2 cellular contexts compared by ENCODE assay signal in the genomic region with DNA sequence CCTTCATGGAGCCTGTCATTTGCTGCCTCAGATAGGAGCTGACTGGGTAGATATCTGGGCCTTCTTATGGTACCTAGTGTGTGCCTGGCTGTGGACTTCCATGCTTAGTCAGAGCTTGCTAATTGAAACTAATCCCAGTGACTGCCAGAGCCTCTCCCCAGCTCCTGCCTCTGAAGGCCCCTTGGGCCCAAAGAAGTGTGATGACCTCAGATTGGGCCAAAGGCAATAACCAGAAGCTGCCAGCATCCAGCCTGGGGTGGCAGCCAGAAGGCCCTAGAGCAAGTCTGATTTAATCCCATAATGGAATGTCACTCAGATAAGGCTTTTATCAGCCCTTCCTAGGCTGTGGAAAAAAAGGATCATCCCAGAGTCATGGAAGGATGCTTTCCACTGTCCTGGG.
TF ChIP-seq lines count a peak whose summit lies in the region.

No MANE protein-coding gene starts in this region.

TF ChIP-seq in A549, 52 proteins besides CTCF, POLR2A, EP300 and RAD21:
- TF ChIP-seq, protein P1, sequence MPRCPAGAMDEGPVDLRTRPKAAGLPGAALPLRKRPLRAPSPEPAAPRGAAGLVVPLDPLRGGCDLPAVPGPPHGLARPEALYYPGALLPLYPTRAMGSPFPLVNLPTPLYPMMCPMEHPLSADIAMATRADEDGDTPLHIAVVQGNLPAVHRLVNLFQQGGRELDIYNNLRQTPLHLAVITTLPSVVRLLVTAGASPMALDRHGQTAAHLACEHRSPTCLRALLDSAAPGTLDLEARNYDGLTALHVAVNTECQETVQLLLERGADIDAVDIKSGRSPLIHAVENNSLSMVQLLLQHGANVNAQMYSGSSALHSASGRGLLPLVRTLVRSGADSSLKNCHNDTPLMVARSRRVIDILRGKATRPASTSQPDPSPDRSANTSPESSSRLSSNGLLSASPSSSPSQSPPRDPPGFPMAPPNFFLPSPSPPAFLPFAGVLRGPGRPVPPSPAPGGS (IDR thresholded peaks at IDR 0.05), result no peak
- no peak for TF ChIP-seq SMC3 (IDR thresholded peaks at IDR 0.05)
- TF ChIP-seq JUNB (IDR thresholded peaks at IDR 0.05), result no peak
- no peak for TF ChIP-seq NPAS2 (CRISPR knock-in tag; IDR thresholded peaks at IDR 0.05; ENCODE audit: borderline replicate concordance)
- no peak for TF ChIP-seq NFE2L2 (conservative IDR thresholded peaks at IDR 0.05; ENCODE audit: low read length)
- no peak for TF ChIP-seq RARB (CRISPR knock-in tag; IDR thresholded peaks at IDR 0.05)
- no peak for TF ChIP-seq SREBF2 (IDR thresholded peaks at IDR 0.05)

TF ChIP-seq in IMR-90, 13 proteins besides CTCF, POLR2A, EP300 and RAD21:
- TF ChIP-seq BHLHE40 (IDR thresholded peaks at IDR 0.05; ENCODE audit: low read depth, low read length) (no peak), NFE2L2 (IDR thresholded peaks at IDR 0.05; ENCODE audit: low read depth, low read length) (no peak), RCOR1 (IDR thresholded peaks at IDR 0.05; ENCODE audit: insufficient replicate concordance, low read length) (no peak), MAFK (IDR thresholded peaks at IDR 0.05; ENCODE audit: low read depth, low read length) (no peak), CHD1 (IDR thresholded peaks at IDR 0.05; ENCODE audit: low read depth, low read length) (no peak), MAZ (IDR thresholded peaks at IDR 0.05; ENCODE audit: borderline replicate concordance, low read depth, low read length) (no peak), SMC3 (IDR thresholded peaks at IDR 0.05; ENCODE audit: low read depth, low read length) (no peak), CEBPB (IDR thresholded peaks at IDR 0.05; ENCODE audit: low read depth, low read length) (no peak), FOS (IDR thresholded peaks at IDR 0.05; ENCODE audit: low read depth, low read length) (no peak), MXI1 (IDR thresholded peaks at IDR 0.05; ENCODE audit: borderline replicate concordance, low read depth, low read length) (no peak)
- TF ChIP-seq, protein P2, sequence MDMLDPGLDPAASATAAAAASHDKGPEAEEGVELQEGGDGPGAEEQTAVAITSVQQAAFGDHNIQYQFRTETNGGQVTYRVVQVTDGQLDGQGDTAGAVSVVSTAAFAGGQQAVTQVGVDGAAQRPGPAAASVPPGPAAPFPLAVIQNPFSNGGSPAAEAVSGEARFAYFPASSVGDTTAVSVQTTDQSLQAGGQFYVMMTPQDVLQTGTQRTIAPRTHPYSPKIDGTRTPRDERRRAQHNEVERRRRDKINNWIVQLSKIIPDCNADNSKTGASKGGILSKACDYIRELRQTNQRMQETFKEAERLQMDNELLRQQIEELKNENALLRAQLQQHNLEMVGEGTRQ (IDR thresholded peaks at IDR 0.05; ENCODE audit: low read depth, low read length), result no peak
- TF ChIP-seq, protein P3, sequence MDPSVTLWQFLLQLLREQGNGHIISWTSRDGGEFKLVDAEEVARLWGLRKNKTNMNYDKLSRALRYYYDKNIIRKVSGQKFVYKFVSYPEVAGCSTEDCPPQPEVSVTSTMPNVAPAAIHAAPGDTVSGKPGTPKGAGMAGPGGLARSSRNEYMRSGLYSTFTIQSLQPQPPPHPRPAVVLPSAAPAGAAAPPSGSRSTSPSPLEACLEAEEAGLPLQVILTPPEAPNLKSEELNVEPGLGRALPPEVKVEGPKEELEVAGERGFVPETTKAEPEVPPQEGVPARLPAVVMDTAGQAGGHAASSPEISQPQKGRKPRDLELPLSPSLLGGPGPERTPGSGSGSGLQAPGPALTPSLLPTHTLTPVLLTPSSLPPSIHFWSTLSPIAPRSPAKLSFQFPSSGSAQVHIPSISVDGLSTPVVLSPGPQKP (IDR thresholded peaks at IDR 0.05; ENCODE audit: borderline replicate concordance, low read depth, low read length), result no peak
